Comparison of ENCODE assay signal across 11 cellular contexts in the genomic region with DNA sequence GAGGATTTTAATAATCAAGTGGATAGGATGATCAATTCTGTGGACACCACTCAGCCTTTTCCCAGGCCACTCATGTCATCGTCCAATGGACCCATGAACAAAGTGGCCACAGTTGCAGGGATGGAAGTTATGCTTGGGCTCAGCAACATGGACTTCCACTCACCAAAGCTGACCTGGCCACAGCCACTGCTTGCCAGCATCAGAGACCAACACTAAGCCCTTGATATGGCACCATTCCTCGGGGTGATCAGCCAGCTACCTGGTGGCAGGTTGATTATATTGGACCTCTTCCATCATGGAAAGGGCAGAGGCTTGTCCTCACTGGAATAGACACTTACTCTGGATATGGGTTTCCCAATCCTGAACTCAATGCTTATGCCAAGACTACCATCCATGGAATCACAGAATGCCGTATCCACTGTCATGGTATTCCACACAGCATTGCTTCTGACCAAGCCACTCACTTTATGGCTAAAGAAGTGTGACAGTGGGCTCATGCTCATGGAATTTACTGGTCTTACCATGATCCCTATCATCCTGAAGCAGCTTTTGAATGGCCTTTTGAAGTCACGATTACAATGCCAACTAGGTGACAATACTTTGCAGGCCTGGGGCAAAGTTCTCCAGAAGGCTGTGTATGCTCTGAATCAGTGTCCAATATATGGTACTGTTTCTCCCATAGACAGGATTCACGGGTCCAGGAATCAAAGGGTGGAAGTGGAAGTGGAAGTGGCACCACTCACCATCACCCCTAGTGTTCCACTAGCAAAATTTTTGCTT. TPM values are rescaled to one million over a fixed set of nuclear protein-coding genes. Genes with fewer than 3 reads are reported as not detected.
"Had no signal": no experiment of that assay in that cellular context is flagged by ENCODE, and none has a peak within 500 bp of the region (broad histone marks: within the 10 kb centered on the region; RNA-seq: fewer than 3 reads in every experiment).

No MANE protein-coding gene starts in this region.

RNA-seq across cellular contexts. Expression of a gene that starts 20.1 kb away (rescaled TPM):
- total RNA-seq: stomach, temporal lobe, testis, thoracic aorta, thyroid gland, upper lobe of right lung, urinary bladder, uterus had no signal

RNA-seq across cellular contexts. Expression of a gene that starts 58.5 kb away (rescaled TPM):
- total RNA-seq: transverse colon, ureter, vagina had no signal
